ENCODE assay signal across 1 cellular context in the genomic region with DNA sequence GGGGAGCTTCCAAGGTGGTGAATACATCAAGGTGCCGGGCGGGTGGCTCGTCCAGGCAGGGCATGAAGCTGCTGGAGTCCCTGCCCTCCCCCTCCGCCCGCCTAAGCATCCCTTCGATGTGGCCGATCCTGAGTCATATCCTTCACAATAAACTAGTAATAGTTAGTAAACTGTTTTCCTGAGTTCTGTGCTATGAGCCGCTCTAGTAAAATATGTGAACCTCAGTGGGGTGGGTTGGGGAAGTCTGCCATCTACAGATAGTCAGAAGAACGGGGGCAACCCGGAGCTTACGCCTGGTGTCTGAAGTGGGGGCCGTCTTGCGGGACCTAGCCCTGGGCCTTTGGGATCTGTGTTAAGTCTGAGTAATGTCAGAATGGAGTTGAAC.
TF ChIP-seq lines count a peak whose summit lies in the region.

No MANE protein-coding gene starts in this region.

TF ChIP-seq in K562, 482 proteins besides CTCF, POLR2A, EP300 and RAD21 (continued from another document):
- TF ChIP-seq, protein P1, sequence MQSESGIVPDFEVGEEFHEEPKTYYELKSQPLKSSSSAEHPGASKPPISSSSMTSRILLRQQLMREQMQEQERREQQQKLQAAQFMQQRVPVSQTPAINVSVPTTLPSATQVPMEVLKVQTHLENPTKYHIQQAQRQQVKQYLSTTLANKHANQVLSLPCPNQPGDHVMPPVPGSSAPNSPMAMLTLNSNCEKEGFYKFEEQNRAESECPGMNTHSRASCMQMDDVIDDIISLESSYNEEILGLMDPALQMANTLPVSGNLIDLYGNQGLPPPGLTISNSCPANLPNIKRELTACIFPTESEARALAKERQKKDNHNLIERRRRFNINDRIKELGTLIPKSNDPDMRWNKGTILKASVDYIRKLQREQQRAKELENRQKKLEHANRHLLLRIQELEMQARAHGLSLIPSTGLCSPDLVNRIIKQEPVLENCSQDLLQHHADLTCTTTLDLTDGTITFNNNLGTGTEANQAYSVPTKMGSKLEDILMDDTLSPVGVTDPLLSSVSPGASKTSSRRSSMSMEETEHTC (IDR thresholded peaks at IDR 0.05), result no peak
- TF ChIP-seq ZNF586 (CRISPR knock-in tag; conservative IDR thresholded peaks at IDR 0.05) (no peak), XRCC5 (IDR thresholded peaks at IDR 0.05; ENCODE audit: low read depth, low read length) (peak; percentile 23; the same call in 1 of the 2 replicates), ARID1B (IDR thresholded peaks at IDR 0.05) (no peak), FOXJ2 (tag; IDR thresholded peaks at IDR 0.05) (0 out of 2 replicates have a peak, but pooled peaks have one; percentile 32), MBD2 (IDR thresholded peaks at IDR 0.05; ENCODE audit: borderline replicate concordance, low read depth) (0 out of 2 replicates have a peak, but pooled peaks have one; percentile 24), RFX7 (CRISPR knock-in tag; IDR thresholded peaks at IDR 0.05) (no peak), SMARCC2 (IDR thresholded peaks at IDR 0.05; ENCODE audit: low read depth) (0 out of 2 replicates have a peak, but pooled peaks have one; percentile 42), ZNF668 (CRISPR knock-in tag; IDR thresholded peaks at IDR 0.05) (no peak), FOXA1 (IDR thresholded peaks at IDR 0.05; ENCODE audit: borderline replicate concordance) (no peak)
- TF ChIP-seq, protein P2, sequence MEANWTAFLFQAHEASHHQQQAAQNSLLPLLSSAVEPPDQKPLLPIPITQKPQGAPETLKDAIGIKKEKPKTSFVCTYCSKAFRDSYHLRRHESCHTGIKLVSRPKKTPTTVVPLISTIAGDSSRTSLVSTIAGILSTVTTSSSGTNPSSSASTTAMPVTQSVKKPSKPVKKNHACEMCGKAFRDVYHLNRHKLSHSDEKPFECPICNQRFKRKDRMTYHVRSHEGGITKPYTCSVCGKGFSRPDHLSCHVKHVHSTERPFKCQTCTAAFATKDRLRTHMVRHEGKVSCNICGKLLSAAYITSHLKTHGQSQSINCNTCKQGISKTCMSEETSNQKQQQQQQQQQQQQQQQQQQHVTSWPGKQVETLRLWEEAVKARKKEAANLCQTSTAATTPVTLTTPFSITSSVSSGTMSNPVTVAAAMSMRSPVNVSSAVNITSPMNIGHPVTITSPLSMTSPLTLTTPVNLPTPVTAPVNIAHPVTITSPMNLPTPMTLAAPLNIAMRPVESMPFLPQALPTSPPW (CRISPR knock-in tag; IDR thresholded peaks at IDR 0.05), result peak; percentile 18; the same call in 1 of the 2 replicates
- TF ChIP-seq, protein P3, sequence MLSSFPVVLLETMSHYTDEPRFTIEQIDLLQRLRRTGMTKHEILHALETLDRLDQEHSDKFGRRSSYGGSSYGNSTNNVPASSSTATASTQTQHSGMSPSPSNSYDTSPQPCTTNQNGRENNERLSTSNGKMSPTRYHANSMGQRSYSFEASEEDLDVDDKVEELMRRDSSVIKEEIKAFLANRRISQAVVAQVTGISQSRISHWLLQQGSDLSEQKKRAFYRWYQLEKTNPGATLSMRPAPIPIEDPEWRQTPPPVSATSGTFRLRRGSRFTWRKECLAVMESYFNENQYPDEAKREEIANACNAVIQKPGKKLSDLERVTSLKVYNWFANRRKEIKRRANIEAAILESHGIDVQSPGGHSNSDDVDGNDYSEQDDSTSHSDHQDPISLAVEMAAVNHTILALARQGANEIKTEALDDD (IDR thresholded peaks at IDR 0.05), result peak; percentile 94
